Comparison of ENCODE assay signal across 1 cellular context in the genomic region with DNA sequence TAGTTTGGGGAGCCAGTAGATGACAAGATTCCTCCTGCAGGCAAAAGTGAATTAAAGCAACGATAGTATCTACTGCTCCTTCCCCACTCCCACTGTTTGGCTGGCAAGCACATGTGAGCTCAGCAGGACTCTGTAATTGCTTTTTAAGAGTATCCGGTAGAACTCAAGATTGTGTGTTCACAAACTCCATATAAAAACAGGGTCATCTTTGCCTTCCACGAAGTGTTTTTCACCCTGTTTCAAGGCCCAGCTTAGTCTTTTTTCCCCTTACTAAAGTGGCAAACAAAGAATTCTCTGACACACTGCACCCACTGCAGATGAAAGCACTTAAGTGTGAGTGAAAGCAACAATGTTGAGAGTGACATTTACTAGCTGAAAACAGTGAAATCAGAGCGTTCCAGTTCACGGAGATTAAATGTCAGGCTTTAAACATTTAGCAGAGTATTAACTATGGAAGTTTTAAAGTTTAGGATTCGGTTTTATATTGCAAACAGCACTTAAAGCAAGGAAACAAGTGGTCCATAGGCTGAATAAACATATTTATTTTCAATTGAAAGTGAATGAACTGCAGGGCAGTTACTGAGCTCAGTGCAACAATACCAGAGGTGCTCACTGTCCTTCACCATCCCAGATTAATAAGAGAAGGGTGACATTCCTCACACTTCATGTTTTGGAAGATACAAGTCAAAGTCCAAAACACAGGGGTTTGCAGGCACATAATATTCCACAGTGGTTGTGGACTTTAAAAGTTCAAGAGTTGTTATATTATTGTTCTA.
TF ChIP-seq lines count a peak whose summit lies in the region.

No MANE protein-coding gene starts in this region.

TF ChIP-seq in SK-N-SH treated with all-trans-retinoic acid at 6 μM for 48 hours, 23 proteins besides CTCF, POLR2A, EP300 and RAD21 (continued from another document):
- TF ChIP-seq, protein P1, sequence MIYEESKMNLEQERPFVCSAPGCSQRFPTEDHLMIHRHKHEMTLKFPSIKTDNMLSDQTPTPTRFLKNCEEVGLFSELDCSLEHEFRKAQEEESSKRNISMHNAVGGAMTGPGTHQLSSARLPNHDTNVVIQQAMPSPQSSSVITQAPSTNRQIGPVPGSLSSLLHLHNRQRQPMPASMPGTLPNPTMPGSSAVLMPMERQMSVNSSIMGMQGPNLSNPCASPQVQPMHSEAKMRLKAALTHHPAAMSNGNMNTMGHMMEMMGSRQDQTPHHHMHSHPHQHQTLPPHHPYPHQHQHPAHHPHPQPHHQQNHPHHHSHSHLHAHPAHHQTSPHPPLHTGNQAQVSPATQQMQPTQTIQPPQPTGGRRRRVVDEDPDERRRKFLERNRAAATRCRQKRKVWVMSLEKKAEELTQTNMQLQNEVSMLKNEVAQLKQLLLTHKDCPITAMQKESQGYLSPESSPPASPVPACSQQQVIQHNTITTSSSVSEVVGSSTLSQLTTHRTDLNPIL (CRISPR knock-in tag; IDR thresholded peaks at IDR 0.05; ENCODE audit: low read depth): 0 out of 2 replicates have a peak, but pooled peaks have one; percentile 15
